1 cellular context compared by ENCODE assay signal in genomic region chr10:102455893-102456471, GRCh38.
TF ChIP-seq lines count a peak whose summit lies in the region.

No MANE protein-coding gene starts in this region.

TF ChIP-seq in K562, 482 proteins besides CTCF, POLR2A, EP300 and RAD21 (continued from another document):
- peak in 1 of 2 experiments; percentile 65; a peak in 1 of 4 replicates for TF ChIP-seq ZNF318 (IDR thresholded peaks at IDR 0.05; ENCODE audit: borderline replicate concordance in 1 of 2, low read depth in 1 of 2)
- TF ChIP-seq MAFG (tag; conservative IDR thresholded peaks at IDR 0.05), result peak; percentile 46; the same call in 1 of the 2 replicates
- peak; percentile 84 for TF ChIP-seq ZNF740 (CRISPR knock-in tag; IDR thresholded peaks at IDR 0.05)
- TF ChIP-seq ZNF740 (tag; IDR thresholded peaks at IDR 0.05), result no peak
- peak; percentile 62 for TF ChIP-seq MYC (IDR thresholded peaks at IDR 0.05; ENCODE audit: low read depth, low read length)
- TF ChIP-seq MYC (CRISPR knock-in tag; IDR thresholded peaks at IDR 0.05; ENCODE audit: borderline replicate concordance, low read depth), result no peak
- peak; percentile 63; the same call in 1 of the 2 replicates for TF ChIP-seq TCF3 (CRISPR knock-in tag; IDR thresholded peaks at IDR 0.05)
TF ChIP-seq in K562: peak in this region for 120.
